ENCODE assay signal across 9 cellular contexts in the genomic region with DNA sequence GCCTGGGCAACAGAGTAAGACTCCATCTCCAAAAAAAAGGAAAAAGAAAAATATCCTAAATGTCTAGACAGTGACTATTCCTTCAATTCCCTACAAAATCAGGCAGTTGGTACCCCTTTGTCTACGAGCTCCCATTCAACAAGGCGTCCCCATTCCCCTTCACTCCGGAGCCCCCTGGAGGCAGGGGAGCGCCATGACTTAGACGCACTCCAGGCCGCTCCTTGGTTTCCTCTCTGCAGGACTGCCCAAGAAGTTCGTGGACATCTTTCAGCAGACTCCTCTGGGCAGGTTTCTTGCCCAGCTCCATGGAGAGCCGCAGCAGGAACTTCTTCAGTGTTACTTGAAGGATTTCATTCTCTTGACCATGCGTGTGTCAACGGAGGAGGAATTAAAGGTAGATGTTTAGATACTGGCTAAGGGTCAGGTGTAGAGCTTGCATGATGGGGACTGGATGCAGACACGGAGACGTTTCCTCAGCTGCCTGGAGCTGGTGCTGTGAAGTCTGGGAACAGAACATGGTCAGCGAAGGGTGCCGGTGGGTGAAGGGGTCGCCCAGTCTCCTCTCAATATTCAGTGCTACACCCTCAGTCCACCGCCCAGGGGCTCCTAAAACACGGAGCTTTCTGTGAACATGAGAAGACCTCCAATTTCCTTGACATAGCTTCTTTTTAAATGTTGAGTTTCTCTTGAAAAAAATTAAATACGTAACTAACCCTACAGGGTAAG. TPM values are rescaled to one million over a fixed set of nuclear protein-coding genes. Genes with fewer than 3 reads are reported as not detected.
A peak's percentile ranks its signal among the peaks of the same experiment; 100 is the strongest.
DNase-seq lines count a peak whose midpoint lies in the region.
"Had no signal": no experiment of that assay in that cellular context is flagged by ENCODE, and none has a peak within 500 bp of the region (broad histone marks: within the 10 kb centered on the region; RNA-seq: fewer than 3 reads in every experiment).

No MANE protein-coding gene starts in this region.

- no peak overlapping the region for H3K4me3 Mint-ChIP-seq in activated naive CD8-positive, alpha-beta T cell treated with anti-CD3 and anti-CD28 coated beads for 36 hours

- no peak overlapping the region for H3K27ac ChIP-seq in mesenchymal stem cell (ENCODE audit: low read length, poor library complexity, severe bottlenecking)

- no peak overlapping the region for H2BK12ac ChIP-seq in mesenchymal stem cell (ENCODE audit: low read length in 2 of 2)

- H2AFZ ChIP-seq in mesenchymal stem cell (ENCODE audit: low read depth, low read length) = no peak overlapping the region

- H3K27me3 Mint-ChIP-seq in activated naive CD8-positive, alpha-beta T cell treated with anti-CD3 and anti-CD28 coated beads for 36 hours = no peaks in the 10 kb centered on the region

- peak overlapping the region; percentile 31 for H4K8ac ChIP-seq in mesenchymal stem cell (ENCODE audit: low read length)

- no peak overlapping the region for H3K4me2 ChIP-seq in mesenchymal stem cell (ENCODE audit: low read length, poor library complexity, severe bottlenecking)

- H3K4me1 Mint-ChIP-seq in activated naive CD8-positive, alpha-beta T cell treated with anti-CD3 and anti-CD28 coated beads for 36 hours = no peaks in the 10 kb centered on the region

- H3K9ac ChIP-seq in mesenchymal stem cell (ENCODE audit: low read length) = no peak overlapping the region

- no peak overlapping the region for H3K4me3 ChIP-seq in mesenchymal stem cell (ENCODE audit: insufficient read depth in 1 of 2, low read depth in 1 of 2, low read length in 2 of 2)
- H3K4me3 ChIP-seq: HAP-1 had no signal

- no peaks in the 10 kb centered on the region for H3K27me3 ChIP-seq in mesenchymal stem cell (ENCODE audit: control insufficient read depth in 1 of 2, insufficient read depth in 1 of 2, low read length in 2 of 2)

- H3K4ac ChIP-seq in mesenchymal stem cell (ENCODE audit: low read depth in 1 of 2, low read length in 2 of 2) = no peak overlapping the region

- no peak overlapping the region for H3K23ac ChIP-seq in mesenchymal stem cell (ENCODE audit: low read length in 2 of 2)

- H3K9me3 ChIP-seq in mesenchymal stem cell (ENCODE audit: control insufficient read depth, low read length) = no peaks in the 10 kb centered on the region
- H3K9me3 ChIP-seq: HAP-1 had no signal

- no peak overlapping the region for H3K18ac ChIP-seq in mesenchymal stem cell (ENCODE audit: low read depth in 1 of 2, low read length in 2 of 2)

- H2AK5ac ChIP-seq in mesenchymal stem cell (ENCODE audit: low read length, severe bottlenecking) = no peak overlapping the region

- peaks cover 8% of the 10 kb centered on the region for H3K79me1 ChIP-seq in mesenchymal stem cell (replicated peaks; ENCODE audit: low read length, poor library complexity, severe bottlenecking)

- peaks cover 82 to 98% of the 10 kb centered on the region in 2 experiments for H3K36me3 ChIP-seq in mesenchymal stem cell (ENCODE audit: control insufficient read depth in 1 of 2, insufficient read depth in 2 of 2, low read depth in 1 of 2, low read length in 2 of 2)

- no peak overlapping the region for H4K91ac ChIP-seq in mesenchymal stem cell (ENCODE audit: low read length)

- H3K4me1 ChIP-seq in mesenchymal stem cell (ENCODE audit: control insufficient read depth, insufficient read depth, low read depth, low read length) = no peaks in the 10 kb centered on the region
- H3K4me1 ChIP-seq: HAP-1 had no signal

- H3K14ac ChIP-seq in mesenchymal stem cell (ENCODE audit: low read length in 2 of 2) = no peak overlapping the region

- H2BK15ac ChIP-seq in mesenchymal stem cell (ENCODE audit: low read depth, poor library complexity, severe bottlenecking) = no peak overlapping the region

- H2BK5ac ChIP-seq in mesenchymal stem cell (ENCODE audit: low read depth, low read length, poor library complexity, severe bottlenecking) = no peak overlapping the region

- H3K9me3 Mint-ChIP-seq in activated naive CD8-positive, alpha-beta T cell treated with anti-CD3 and anti-CD28 coated beads for 36 hours = no peaks in the 10 kb centered on the region

- WGBS in mesenchymal stem cell = 96% methylated on average over 15 of the region's 18 CpGs

- peaks cover 39% of the 10 kb centered on the region for H3K36me3 Mint-ChIP-seq in activated naive CD8-positive, alpha-beta T cell treated with anti-CD3 and anti-CD28 coated beads for 36 hours

- H3K27ac Mint-ChIP-seq in activated naive CD8-positive, alpha-beta T cell treated with anti-CD3 and anti-CD28 coated beads for 36 hours = peak overlapping the region; percentile 48

- DNase-seq in COLO668 (lab: John Stamatoyannopoulos, UW; ENCODE audit: unreplicated experiment) (peak; percentile 3), HK-2 (ENCODE audit: unreplicated experiment) (peak; percentile 11), mesenchymal stem cell (peak; percentile 11), NCI-H748 treated with DMSO at 0.1 percent for 48 hours (lab: John Stamatoyannopoulos, UW) (no peak), NOMO-1 (lab: John Stamatoyannopoulos, UW; ENCODE audit: unreplicated experiment in 2 of 2) (no peak), NCI-H1105 treated with DMSO at 0.1 percent for 48 hours (lab: John Stamatoyannopoulos, UW) (no peak)
- peak; percentile 22 for DNase-seq in activated naive CD8-positive, alpha-beta T cell treated with anti-CD3 and anti-CD28 coated beads for 36 hours
- DNase-seq in activated CD8-positive, alpha-beta memory T cell treated with anti-CD3 and anti-CD28 coated beads for 24 hours = no peak

- H2BK120ac ChIP-seq in mesenchymal stem cell (ENCODE audit: low read depth, low read length) = no peak overlapping the region

RNA-seq across cellular contexts. Expression of a gene that starts 53.3 kb away (rescaled TPM):
- total RNA-seq in activated naive CD8-positive, alpha-beta T cell treated with anti-CD3 and anti-CD28 coated beads for 36 hours = 10 to 100 TPM; 11.7 to 13.8 TPM
- polyA plus RNA-seq in mesenchymal stem cell (2013, experiment 1 of 2) = 13.7 TPM
- 12.8 TPM for polyA plus RNA-seq in mesenchymal stem cell (2013, experiment 2 of 2)

Comparison
In these comparisons a context has a peak if more than half of its experiments do, and no peak if none do; other contexts are left out.
1. DNase-seq: peak in COLO668 (single experiment), HK-2 (single experiment), activated naive CD8-positive, alpha-beta T cell treated with anti-CD3 and anti-CD28 coated beads for 36 hours (single experiment) and mesenchymal stem cell (single experiment); none in activated CD8-positive, alpha-beta memory T cell treated with anti-CD3 and anti-CD28 coated beads for 24 hours (single experiment), NCI-H748 treated with DMSO at 0.1 percent for 48 hours (single experiment), NOMO-1 (0 of 2) and NCI-H1105 treated with DMSO at 0.1 percent for 48 hours (single experiment).